28 cellular contexts compared by ENCODE assay signal in genomic region chr5:15525679-15526275, GRCh38. TPM values are rescaled to one million over a fixed set of nuclear protein-coding genes. Genes with fewer than 3 reads are reported as not detected.
DNase-seq lines count a peak whose midpoint lies in the region; ATAC-seq, FAIRE-seq and TF ChIP-seq lines count a peak whose summit lies in the region.
"Had no signal": no experiment of that assay in that cellular context is flagged by ENCODE, and none has a peak within 500 bp of the region (broad histone marks: within the 10 kb centered on the region; RNA-seq: fewer than 3 reads in every experiment).

No MANE protein-coding gene starts in this region.

- in situ Hi-C loops in IMR-90 (cut with MboI; ENCODE audit: low sequenced_read_pairs): no loop called here

- H3K27me3 ChIP-seq in IMR-90 (ENCODE audit: control insufficient read depth, insufficient read depth, low read length): no peaks in the 10 kb centered on the region
- H3K27me3 ChIP-seq in bronchial epithelial cell (ENCODE audit: control insufficient read depth, insufficient read depth, low read length): no peaks in the 10 kb centered on the region
- H3K27me3 ChIP-seq in foreskin keratinocyte: no peaks in the 10 kb centered on the region
- H3K27me3 ChIP-seq: adrenal gland; BLaER1 treated with 17β-estradiol and CSF1 and Interleukin-3, amounts not matched to agents 10 nM and 100 nM; pancreas; uterus had no signal

- no peak overlapping the region for H3K9ac ChIP-seq in IMR-90 (ENCODE audit: low read depth, low read length)
- H3K9ac ChIP-seq: BLaER1 treated with 17β-estradiol and CSF1 and Interleukin-3, amounts not matched to agents 10 nM and 100 nM; SK-N-SH had no signal

- FAIRE-seq in bronchial epithelial cell (lab: Jason Lieb, UNC): no peak
- FAIRE-seq: A204.1, D721Med, GM19239, keratinocyte, pancreas had no signal

- H2AK5ac ChIP-seq in IMR-90 (ENCODE audit: low read depth, low read length): no peak overlapping the region

- TF ChIP-seq CTCF in IMR-90 (conservative IDR thresholded peaks at IDR 0.05; ENCODE audit: low read depth, low read length) (no peak), bronchial epithelial cell (IDR thresholded peaks at IDR 0.05; ENCODE audit: insufficient read depth, low read length, severe bottlenecking) (no peak), foreskin keratinocyte (conservative IDR thresholded peaks at IDR 0.05) (no peak)

- H3K4me2 ChIP-seq in IMR-90 (ENCODE audit: low read depth, low read length): no peak overlapping the region
- H3K4me2 ChIP-seq: BLaER1 treated with 17β-estradiol and CSF1 and Interleukin-3, amounts not matched to agents 10 nM and 100 nM; SK-N-SH had no signal

- no peak overlapping the region for H4K91ac ChIP-seq in IMR-90 (ENCODE audit: insufficient read depth, low read depth, low read length)

- no peak overlapping the region for H3K4me3 ChIP-seq in IMR-90 (ENCODE audit: insufficient read depth, low read depth, low read length)
- H3K4me3 ChIP-seq in bronchial epithelial cell (ENCODE audit: low read depth, low read length): no peak overlapping the region
- H3K4me3 ChIP-seq: adrenal gland; BLaER1 treated with 17β-estradiol and CSF1 and Interleukin-3, amounts not matched to agents 10 nM and 100 nM; pancreas; uterus had no signal

- CTCF ChIA-PET in IMR-90 (lab: Yijun Ruan, JAX): no interaction called here

- H3K56ac ChIP-seq in IMR-90 (ENCODE audit: extremely low read depth, insufficient read depth, low read length): no peak overlapping the region

- DNase-seq in AG08395 (ENCODE audit: low spot score) (peak; percentile 22), IMR-90 (peak; percentile 63), bronchial epithelial cell (ENCODE audit: low read depth) (peak; percentile 60), foreskin keratinocyte (peak in 1 of 2 donors; percentile 14), NCI-H2227 treated with DMSO at 0.1 percent for 48 hours (lab: John Stamatoyannopoulos, UW) (no peak), kidney tubule cell (ENCODE audit: low spot score) (no peak)
- DNase-seq: activated CD4-positive, alpha-beta T cell treated with anti-CD3 and anti-CD28 coated beads, Interleukin-2, amount 50 U/mL, for 4 hours; activated effector memory CD4-positive, alpha-beta T cell treated with Interleukin-2 at 50 U/mL for 16 hours; adrenal gland; effector memory CD8-positive, alpha-beta T cell; KG1; naive thymus-derived CD4-positive, alpha-beta T cell; NCI-H187 treated with DMSO at 0.1 percent for 48 hours; pancreas; right cardiac atrium; RPMI8226; stimulated activated CD8-positive, alpha-beta memory T cell treated with anti-CD3 and anti-CD28 coated beads, Interleukin-4, amount 100 ng/mL, for 48 hours; uterus; WERI-Rb-1 had no signal

- no peak overlapping the region for H2BK20ac ChIP-seq in IMR-90 (ENCODE audit: low read depth, low read length)

- no peak for TF ChIP-seq RAD21 in IMR-90 (IDR thresholded peaks at IDR 0.05; ENCODE audit: low read length)

- H3K4ac ChIP-seq in IMR-90 (ENCODE audit: low read depth, low read length): no peak overlapping the region

- H3K4me1 ChIP-seq in IMR-90 (ENCODE audit: control insufficient read depth, insufficient read depth, low read length) (peaks cover 4% of the 10 kb centered on the region), foreskin keratinocyte (no peaks in the 10 kb centered on the region)
- H3K4me1 ChIP-seq: BLaER1 treated with 17β-estradiol and CSF1 and Interleukin-3, amounts not matched to agents 10 nM and 100 nM; pancreas had no signal

- peaks cover 6% of the 10 kb centered on the region; the same call in 1 of the 2 replicates for H4K20me1 ChIP-seq in IMR-90 (ENCODE audit: insufficient read depth, low read length)
- H4K20me1 ChIP-seq: BLaER1 treated with 17β-estradiol and CSF1 and Interleukin-3, amounts not matched to agents 10 nM and 100 nM had no signal

- peaks cover 9% of the 10 kb centered on the region; the same call in 1 of the 2 replicates for H3K9me1 ChIP-seq in IMR-90 (ENCODE audit: insufficient read depth, low read length)

- 100% methylated on average over 1 of the region's 3 CpGs; no CpG with 5 or more reads in 1 of the 2 experiments for WGBS in IMR-90 (ENCODE audit: extremely low coverage in 2 of 2, insufficient read length in 1 of 2), 2 experiments

- no TSS peak for BruUV-seq in IMR-90 (replicated peaks; lab: Mats Ljungman, UMichigan)

- H2BK5ac ChIP-seq in IMR-90 (ENCODE audit: low read depth, low read length, poor library complexity, severe bottlenecking): no peak overlapping the region

- TF ChIP-seq POLR2A in IMR-90 (IDR thresholded peaks at IDR 0.05; ENCODE audit: low read depth, low read length): no peak

- ATAC-seq in IMR-90 (ENCODE audit: low read depth): peak; percentile 69
- ATAC-seq in foreskin keratinocyte: peak; percentile 27
- no peak for ATAC-seq in GM18517 (IDR thresholded peaks at IDR 0.05; ENCODE audit: unreplicated experiment)
- ATAC-seq in HG03135 (IDR thresholded peaks at IDR 0.05; ENCODE audit: unreplicated experiment): no peak
- ATAC-seq: effector memory CD8-positive, alpha-beta T cell; naive thymus-derived CD4-positive, alpha-beta T cell; pancreas; right cardiac atrium had no signal

- H4K5ac ChIP-seq in IMR-90 (ENCODE audit: low read depth, low read length): no peak overlapping the region

- peak overlapping the region; percentile 34 for H2AK9ac ChIP-seq in IMR-90 (replicated peaks; ENCODE audit: low read depth, low read length, poor library complexity)

- no peak overlapping the region for H3K27ac ChIP-seq in IMR-90 (ENCODE audit: insufficient read depth, low read length)
- H3K27ac ChIP-seq in foreskin keratinocyte: no peak overlapping the region
- H3K27ac ChIP-seq: adrenal gland; BLaER1 treated with 17β-estradiol and CSF1 and Interleukin-3, amounts not matched to agents 10 nM and 100 nM; pancreas; uterus; WERI-Rb-1 had no signal

- H2BK120ac ChIP-seq in IMR-90 (ENCODE audit: low read depth, low read length): no peak overlapping the region

- H3K36me3 ChIP-seq in IMR-90 (ENCODE audit: control insufficient read depth, insufficient read depth, low read length) (peaks cover 3% of the 10 kb centered on the region; the same call in 1 of the 2 replicates), bronchial epithelial cell (ENCODE audit: control insufficient read depth, insufficient read depth, low read length) (no peaks in the 10 kb centered on the region)
- H3K36me3 ChIP-seq: adrenal gland; BLaER1 treated with 17β-estradiol and CSF1 and Interleukin-3, amounts not matched to agents 10 nM and 100 nM; pancreas; uterus; WERI-Rb-1 had no signal

- intact Hi-C loops in IMR-90 (cut with micrococcal nuclease): no loop called here

- no peak overlapping the region for H2AFZ ChIP-seq in IMR-90 (replicated peaks; ENCODE audit: low read length, poor library complexity)

- no peak overlapping the region for H3K18ac ChIP-seq in IMR-90 (ENCODE audit: low read depth, low read length)

- H3K14ac ChIP-seq in IMR-90 (replicated peaks; ENCODE audit: low read depth, low read length): no peak overlapping the region

- H3K23ac ChIP-seq in IMR-90 (ENCODE audit: low read depth, low read length): no peak overlapping the region

- H3K9me3 ChIP-seq in IMR-90 (ENCODE audit: control insufficient read depth, insufficient read depth, low read length): no peaks in the 10 kb centered on the region
- H3K9me3 ChIP-seq: adrenal gland; BLaER1 treated with 17β-estradiol and CSF1 and Interleukin-3, amounts not matched to agents 10 nM and 100 nM; pancreas; SK-N-SH; uterus had no signal

- POLR2A ChIA-PET in IMR-90 (lab: Charles Lee; ENCODE audit: unreplicated experiment): no interaction called here

- peaks cover 27 to 41% of the 10 kb centered on the region in 2 experiments for H3K79me1 ChIP-seq in IMR-90 (ENCODE audit: low read depth in 1 of 2, low read length in 2 of 2)

- no peak overlapping the region for H2BK15ac ChIP-seq in IMR-90 (ENCODE audit: low read depth, low read length)

- dilution Hi-C loops in IMR-90 (cut with HindIII; ENCODE audit: low sequenced_read_pairs, unreplicated experiment): no loop called here

- H4K8ac ChIP-seq in IMR-90 (ENCODE audit: low read depth in 2 of 2, low read length in 2 of 2): no peak overlapping the region

TF ChIP-seq in IMR-90, 13 proteins besides CTCF, POLR2A, EP300 and RAD21:
- TF ChIP-seq MXI1 (IDR thresholded peaks at IDR 0.05; ENCODE audit: borderline replicate concordance, low read depth, low read length) (no peak), MAFK (IDR thresholded peaks at IDR 0.05; ENCODE audit: low read depth, low read length) (no peak), CHD1 (IDR thresholded peaks at IDR 0.05; ENCODE audit: low read depth, low read length) (no peak), BHLHE40 (IDR thresholded peaks at IDR 0.05; ENCODE audit: low read depth, low read length) (no peak), RFX5 (IDR thresholded peaks at IDR 0.05; ENCODE audit: low read depth, low read length) (peak; percentile 50; the same call in 1 of the 2 replicates), CEBPB (IDR thresholded peaks at IDR 0.05; ENCODE audit: low read depth, low read length) (peak; percentile 93), RCOR1 (IDR thresholded peaks at IDR 0.05; ENCODE audit: insufficient replicate concordance, low read length) (no peak), USF2 (IDR thresholded peaks at IDR 0.05; ENCODE audit: low read depth, low read length) (no peak)
- TF ChIP-seq, protein P1, sequence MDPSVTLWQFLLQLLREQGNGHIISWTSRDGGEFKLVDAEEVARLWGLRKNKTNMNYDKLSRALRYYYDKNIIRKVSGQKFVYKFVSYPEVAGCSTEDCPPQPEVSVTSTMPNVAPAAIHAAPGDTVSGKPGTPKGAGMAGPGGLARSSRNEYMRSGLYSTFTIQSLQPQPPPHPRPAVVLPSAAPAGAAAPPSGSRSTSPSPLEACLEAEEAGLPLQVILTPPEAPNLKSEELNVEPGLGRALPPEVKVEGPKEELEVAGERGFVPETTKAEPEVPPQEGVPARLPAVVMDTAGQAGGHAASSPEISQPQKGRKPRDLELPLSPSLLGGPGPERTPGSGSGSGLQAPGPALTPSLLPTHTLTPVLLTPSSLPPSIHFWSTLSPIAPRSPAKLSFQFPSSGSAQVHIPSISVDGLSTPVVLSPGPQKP (IDR thresholded peaks at IDR 0.05; ENCODE audit: borderline replicate concordance, low read depth, low read length): no peak

RNA-seq across cellular contexts. Expression of gene FBXL7, which starts 25.8 kb away (rescaled TPM):
- total RNA-seq in IMR-90 (2012; rRNA removed) (4.1 and 4.4 TPM in 2 replicates), bronchial epithelial cell (0.26 and 0.51 TPM in 2 replicates), foreskin keratinocyte (3.7 and 4.8 TPM in 2 replicates)
- polyA plus RNA-seq in IMR-90 (2012; rRNA removed) (10.2 and 11.2 TPM in 2 replicates), foreskin keratinocyte (2.6 TPM in 2 replicates)
- 8.3 and 11.5 TPM in 2 replicates for polyA plus RNA-seq in IMR-90 (2012; cell fraction: cytosol; rRNA removed)
- polyA plus RNA-seq in IMR-90 (2012; cell fraction: nucleus; rRNA removed; ENCODE audit: low replicate concordance): 35.0 and 54.6 TPM in 2 replicates
- total RNA-seq: naive thymus-derived CD4-positive, alpha-beta T cell; T-helper 2 cell treated with Interferon-gamma antibody and Interleukin-4, amounts not matched to agents 100 ng/mL and 5 ng/mL, for 36 hours had no signal
- polyA plus RNA-seq: naive thymus-derived CD4-positive, alpha-beta T cell had no signal

Comparison
In these comparisons a context has a peak if more than half of its experiments do, and no peak if none do; other contexts are left out.
1. DNase-seq: peak in AG08395 (single experiment), IMR-90 (single experiment) and bronchial epithelial cell (single experiment); none in NCI-H2227 treated with DMSO at 0.1 percent for 48 hours (single experiment) and kidney tubule cell (single experiment).
2. ATAC-seq: peak in IMR-90 (single experiment) and foreskin keratinocyte (single experiment); none in GM18517 (single experiment) and HG03135 (single experiment).